38 cellular contexts compared by ENCODE assay signal in the genomic region with DNA sequence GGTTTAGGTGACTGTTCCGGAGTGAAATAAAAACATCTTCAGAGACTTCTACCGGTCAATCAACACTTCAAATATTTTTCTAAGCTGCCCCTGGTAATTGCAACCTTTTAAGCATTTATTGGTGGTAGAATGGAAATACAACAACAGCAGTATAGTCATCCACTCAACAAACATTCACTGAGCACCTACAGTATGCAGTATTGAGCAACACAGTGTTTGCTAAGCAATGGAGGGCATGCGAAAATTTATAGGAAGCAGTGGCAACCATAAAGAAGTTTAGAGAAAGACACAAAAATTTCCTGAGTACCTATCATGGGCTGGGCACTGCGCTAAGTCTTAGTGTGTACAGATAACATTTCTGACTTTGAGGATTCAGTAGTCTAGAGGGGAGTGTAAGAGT.
"Had no signal": no experiment of that assay in that cellular context is flagged by ENCODE, and none has a peak within 500 bp of the region (broad histone marks: within the 10 kb centered on the region; RNA-seq: fewer than 3 reads in every experiment).

No MANE protein-coding gene starts in this region.

- H3K4me3 ChIP-seq: adrenal gland, body of pancreas, breast epithelium had no signal

- H3K36me3 ChIP-seq: adrenal gland, brain microvascular endothelial cell, breast epithelium had no signal

- H3K9me3 ChIP-seq: adrenal gland, body of pancreas, breast epithelium had no signal

- H3K4me1 ChIP-seq: body of pancreas, breast epithelium had no signal

- FAIRE-seq: astrocyte, TTC549 had no signal

- H3K9me3 Mint-ChIP-seq: activated B cell treated with CpG ODN at 0.5 μM for 24 hours; activated CD4-positive, alpha-beta memory T cell treated with anti-CD3 and anti-CD28 coated beads for 36 hours; activated CD8-positive, alpha-beta T cell treated with anti-CD3 and anti-CD28 coated beads for 36 hours; activated naive CD4-positive, alpha-beta T cell treated with anti-CD3 and anti-CD28 coated beads for 36 hours; activated naive CD8-positive, alpha-beta T cell treated with anti-CD3 and anti-CD28 coated beads for 36 hours; activated T-cell treated with anti-CD3 and anti-CD28 coated beads, Interleukin-2, amount 50 U/mL, for 4 hours; activated T-cell treated with anti-CD3 and anti-CD28 coated beads, Interleukin-2, amount 50 U/mL, for 72 hours; activated T-helper 1 cell treated with anti-CD3 and anti-CD28 coated beads, Interleukin-12 subunit alpha, Interleukin-12 subunit beta, Interleukin-2, Interleukin-4 antibody, amounts not matched to agents 30 ng/mL and 10 ng/mL and 1 ng/mL, durations not matched to agents 14 hours and 24 hours and 36 hours; activated T-helper 17 cell treated with anti-CD3 and anti-CD28 coated beads, Interleukin-2, amount 50 U/mL, for 72 hours; central memory CD8-positive, alpha-beta T cell; T-helper 1 cell treated with Interleukin-12 subunit alpha and Interleukin-12 subunit beta and Interleukin-4 antibody, amounts not matched to agents 30 μg/mL and 1 μg/mL, for 36 hours; T-helper 2 cell treated with Interferon-gamma antibody and Interleukin-4, amounts not matched to agents 5 μg/mL and 100 μg/mL, for 36 hours had no signal

- H3K4me1 Mint-ChIP-seq: activated T-helper 17 cell treated with anti-CD3 and anti-CD28 coated beads, Interleukin-2, amount 50 U/mL, for 72 hours; central memory CD8-positive, alpha-beta T cell had no signal

- H3K27ac ChIP-seq: body of pancreas, brain microvascular endothelial cell, breast epithelium, VCaP had no signal

- H3K27me3 ChIP-seq: adrenal gland, body of pancreas, brain microvascular endothelial cell, breast epithelium had no signal

- ATAC-seq: activated CD8-positive, alpha-beta T cell treated with anti-CD3 and anti-CD28 coated beads for 36 hours; activated naive CD4-positive, alpha-beta T cell treated with anti-CD3 and anti-CD28 coated beads, Interleukin-2, amount 50 U/mL, for 72 hours; activated T-cell treated with anti-CD3 and anti-CD28 coated beads, Interleukin-2, amount 50 U/mL, for 4 hours; activated T-cell treated with anti-CD3 and anti-CD28 coated beads, Interleukin-2, amount 50 U/mL, for 72 hours; activated T-helper 17 cell treated with anti-CD3 and anti-CD28 coated beads, Interleukin-2, amount 50 U/mL, for 72 hours; body of pancreas had no signal

- H3K27me3 Mint-ChIP-seq: activated CD4-positive, alpha-beta memory T cell treated with anti-CD3 and anti-CD28 coated beads for 36 hours; activated CD4-positive, alpha-beta T cell treated with anti-CD3 and anti-CD28 coated beads, Interleukin-2, amount 10 ng/mL, durations not matched to agents 24 days and 14 days; activated CD8-positive, alpha-beta T cell treated with anti-CD3 and anti-CD28 coated beads for 36 hours; activated naive CD8-positive, alpha-beta T cell treated with anti-CD3 and anti-CD28 coated beads for 36 hours; activated T-helper 17 cell treated with anti-CD3 and anti-CD28 coated beads, Interleukin-2, amount 50 U/mL, for 72 hours had no signal

- DNase-seq: activated B cell treated with CpG ODN at 0.5 μM for 24 hours; activated CD4-positive, alpha-beta memory T cell treated with anti-CD3 and anti-CD28 coated beads for 36 hours; activated CD4-positive, alpha-beta T cell treated with anti-CD3 and anti-CD28 coated beads for 4 hours; activated CD4-positive, alpha-beta T cell treated with anti-CD3 and anti-CD28 coated beads, Interleukin-2, amount 10 ng/mL, durations not matched to agents 24 days and 14 days; activated CD4-positive, alpha-beta T cell treated with anti-CD3 and anti-CD28 coated beads, Interleukin-2, amount 50 U/mL, for 1 hour; activated CD4-positive, alpha-beta T cell treated with anti-CD3 and anti-CD28 coated beads, Interleukin-2, amount 50 U/mL, for 4 hours; activated CD4-positive, CD25-positive, alpha-beta regulatory T cell treated with anti-CD3 and anti-CD28 coated beads, Interleukin-2, amount 50 U/mL, for 72 hours; activated CD8-positive, alpha-beta memory T cell treated with anti-CD3 and anti-CD28 coated beads, Interleukin-2, amount 50 U/mL, for 4 hours; activated CD8-positive, alpha-beta T cell treated with anti-CD3 and anti-CD28 coated beads for 36 hours; activated effector memory CD4-positive, alpha-beta T cell treated with anti-CD3 and anti-CD28 coated beads, Interleukin-2, amount 50 U/mL, for 16 hours; activated gamma-delta T cell treated with Interleukin-2 at 50 U/mL for 16 hours; activated naive CD4-positive, alpha-beta T cell; activated naive CD4-positive, alpha-beta T cell treated with anti-CD3 and anti-CD28 coated beads for 36 hours; activated naive CD4-positive, alpha-beta T cell treated with anti-CD3 and anti-CD28 coated beads, Interleukin-2, amount 50 U/mL, for 16 hours; activated naive CD8-positive, alpha-beta T cell treated with anti-CD3 and anti-CD28 coated beads for 36 hours; activated T-cell treated with anti-CD3 and anti-CD28 coated beads for 4 hours; activated T-cell treated with anti-CD3 and anti-CD28 coated beads, Interleukin-2, amount 50 U/mL, for 1 hour; activated T-cell treated with anti-CD3 and anti-CD28 coated beads, Interleukin-2, amount 50 U/mL, for 4 hours; activated T-cell treated with anti-CD3 and anti-CD28 coated beads, Interleukin-2, amount 50 U/mL, for 72 hours; adrenal gland; amniotic stem cell; aorta; body of pancreas; brain microvascular endothelial cell; cerebellar nuclear complex; T-helper 1 cell; T-helper 2 cell; T-helper 9 cell had no signal

- H3K27ac Mint-ChIP-seq: activated B cell treated with CpG ODN at 0.5 μM for 24 hours; activated CD4-positive, alpha-beta memory T cell treated with anti-CD3 and anti-CD28 coated beads for 36 hours; activated CD4-positive, alpha-beta T cell treated with anti-CD3 and anti-CD28 coated beads, Interleukin-2, amount 10 ng/mL, durations not matched to agents 24 days and 14 days; activated CD8-positive, alpha-beta T cell treated with anti-CD3 and anti-CD28 coated beads for 36 hours; activated naive CD4-positive, alpha-beta T cell treated with anti-CD3 and anti-CD28 coated beads for 36 hours; activated naive CD4-positive, alpha-beta T cell treated with anti-CD3 and anti-CD28 coated beads, Interleukin-2, amount 50 U/mL, for 72 hours; activated naive CD8-positive, alpha-beta T cell treated with anti-CD3 and anti-CD28 coated beads for 36 hours; activated T-cell treated with anti-CD3 and anti-CD28 coated beads, Interleukin-2, amount 50 U/mL, for 72 hours; activated T-helper 1 cell treated with anti-CD3 and anti-CD28 coated beads, Interleukin-12 subunit alpha, Interleukin-12 subunit beta, Interleukin-2, Interleukin-4 antibody, amounts not matched to agents 30 ng/mL and 10 ng/mL and 1 ng/mL, durations not matched to agents 14 hours and 24 hours and 36 hours; activated T-helper 17 cell treated with anti-CD3 and anti-CD28 coated beads, Interleukin-2, amount 50 U/mL, for 72 hours; T-helper 1 cell treated with Interleukin-12 subunit alpha and Interleukin-12 subunit beta and Interleukin-4 antibody, amounts not matched to agents 30 μg/mL and 1 μg/mL, for 36 hours; T-helper 2 cell treated with Interferon-gamma antibody and Interleukin-4, amounts not matched to agents 5 μg/mL and 100 μg/mL, for 36 hours had no signal

- H3K4me3 Mint-ChIP-seq: activated B cell treated with CpG ODN at 0.5 μM for 24 hours; activated CD4-positive, alpha-beta memory T cell treated with anti-CD3 and anti-CD28 coated beads for 36 hours; activated CD4-positive, alpha-beta T cell treated with anti-CD3 and anti-CD28 coated beads, Interleukin-2, amount 10 ng/mL, durations not matched to agents 24 days and 14 days; activated CD8-positive, alpha-beta T cell treated with anti-CD3 and anti-CD28 coated beads for 36 hours; activated naive CD4-positive, alpha-beta T cell treated with anti-CD3 and anti-CD28 coated beads for 36 hours; activated naive CD8-positive, alpha-beta T cell treated with anti-CD3 and anti-CD28 coated beads for 36 hours; activated T-cell treated with anti-CD3 and anti-CD28 coated beads, Interleukin-2, amount 50 U/mL, for 4 hours; activated T-cell treated with anti-CD3 and anti-CD28 coated beads, Interleukin-2, amount 50 U/mL, for 72 hours; activated T-helper 1 cell treated with anti-CD3 and anti-CD28 coated beads, Interleukin-12 subunit alpha, Interleukin-12 subunit beta, Interleukin-2, Interleukin-4 antibody, amounts not matched to agents 30 ng/mL and 10 ng/mL and 1 ng/mL, durations not matched to agents 14 hours and 24 hours and 36 hours; activated T-helper 17 cell treated with anti-CD3 and anti-CD28 coated beads, Interleukin-2, amount 50 U/mL, for 72 hours; central memory CD8-positive, alpha-beta T cell; T-helper 1 cell treated with Interleukin-12 subunit alpha and Interleukin-12 subunit beta and Interleukin-4 antibody, amounts not matched to agents 30 μg/mL and 1 μg/mL, for 36 hours; T-helper 2 cell treated with Interferon-gamma antibody and Interleukin-4, amounts not matched to agents 5 μg/mL and 100 μg/mL, for 36 hours had no signal

- H3K36me3 Mint-ChIP-seq: activated CD4-positive, alpha-beta memory T cell treated with anti-CD3 and anti-CD28 coated beads for 36 hours; activated naive CD8-positive, alpha-beta T cell treated with anti-CD3 and anti-CD28 coated beads for 36 hours had no signal
